In the genomic region with DNA sequence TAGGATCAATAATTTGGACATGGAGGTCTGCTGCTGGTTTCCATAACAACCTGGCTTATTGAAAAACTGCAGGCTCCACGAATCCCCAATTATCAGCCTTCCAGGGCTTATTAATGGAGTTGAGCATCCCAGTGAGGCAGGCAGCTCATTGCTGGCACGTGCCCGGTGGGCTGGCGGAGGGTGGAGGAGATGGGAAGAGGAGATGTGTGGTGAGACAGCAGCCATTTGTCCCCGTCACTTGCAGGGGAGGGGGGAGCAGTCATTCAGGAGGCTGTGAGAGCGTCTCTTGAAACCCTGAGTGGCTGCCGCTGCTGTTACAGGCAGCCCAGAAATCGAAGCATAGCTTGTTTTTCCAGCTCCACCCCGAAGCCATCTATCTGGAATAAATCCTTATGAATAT, we compare ENCODE assay signal across 20 cellular contexts.
A peak's percentile ranks its signal among the peaks of the same experiment; 100 is the strongest.
DNase-seq lines count a peak whose midpoint lies in the region; ATAC-seq and TF ChIP-seq lines count a peak whose summit lies in the region.
"Had no signal": no experiment of that assay in that cellular context is flagged by ENCODE, and none has a peak within 500 bp of the region (broad histone marks: within the 10 kb centered on the region; RNA-seq: fewer than 3 reads in every experiment).

No MANE protein-coding gene starts in this region.

- ATAC-seq in GM18867 (IDR thresholded peaks at IDR 0.05; ENCODE audit: unreplicated experiment): no peak
- ATAC-seq: body of pancreas, mucosa of descending colon had no signal

- no peak for TF ChIP-seq CTCF in OCI-LY7 (conservative IDR thresholded peaks at IDR 0.05; ENCODE audit: low read length)

- no TSS peak for BruUV-seq in OCI-LY7 (replicated peaks; lab: Mats Ljungman, UMichigan)

- H3K4me1 ChIP-seq in OCI-LY7 (ENCODE audit: insufficient read depth, low read length, poor library complexity, severe bottlenecking): no peaks in the 10 kb centered on the region
- H3K4me1 ChIP-seq: body of pancreas, left lung, sigmoid colon had no signal

- intact Hi-C loops in OCI-LY7 (cut with micrococcal nuclease; ENCODE audit: unreplicated experiment): loop anchor here (1.0 to 5.0 kb wide), 4 partner anchors 88 to 652 kb away; no protein-coding TSS in a partner anchor

- H3K9me2 ChIP-seq in OCI-LY7 (ENCODE audit: insufficient read depth, low read length): no peaks in the 10 kb centered on the region

- DNase-seq in DMS153 (lab: John Stamatoyannopoulos, UW) (peak; percentile 38), NCI-H2107 treated with DMSO at 0.1 percent for 48 hours (lab: John Stamatoyannopoulos, UW; ENCODE audit: unreplicated experiment) (peak; percentile 60), left kidney (ENCODE audit: low read depth, low spot score) (peak; percentile 59), OCI-LY7 (ENCODE audit: low spot score) (no peak), cortex of kidney (lab: John Stamatoyannopoulos, UW) (no peak), MV-4-11 (lab: John Stamatoyannopoulos, UW) (no peak)
- DNase-seq: activated CD4-positive, alpha-beta T cell treated with anti-CD3 and anti-CD28 coated beads, Interleukin-2, amount 50 U/mL, for 48 hours; activated naive CD4-positive, alpha-beta T cell treated with anti-CD3 and anti-CD28 coated beads, Interleukin-2, amount 50 U/mL, for 16 hours; body of pancreas; CD4-positive, CD25-positive, alpha-beta regulatory T cell; DMS79; mucosa of descending colon; SIG-M5; sigmoid colon; T-helper 17 cell; trophoblast cell; WERI-Rb-1 had no signal

- H3K9me3 ChIP-seq in OCI-LY7 (ENCODE audit: low read length): no peaks in the 10 kb centered on the region
- H3K9me3 ChIP-seq: body of pancreas, left lung, mucosa of descending colon, sigmoid colon had no signal

- H2AFZ ChIP-seq in OCI-LY7 (ENCODE audit: low read length): no peak overlapping the region

- H4K20me1 ChIP-seq in OCI-LY7 (ENCODE audit: insufficient read depth, low read length): no peaks in the 10 kb centered on the region

- no peaks in the 10 kb centered on the region for H3K79me2 ChIP-seq in OCI-LY7 (ENCODE audit: insufficient read depth, low read depth, low read length)

- no peaks in the 10 kb centered on the region for H3K36me3 ChIP-seq in OCI-LY7 (ENCODE audit: insufficient read depth, low read length)
- H3K36me3 ChIP-seq: left lung, sigmoid colon, WERI-Rb-1 had no signal

- H3K4me3 ChIP-seq in OCI-LY7 (ENCODE audit: low read depth, low read length, poor library complexity, severe bottlenecking): no peak overlapping the region
- H3K4me3 ChIP-seq: body of pancreas, left lung, mucosa of descending colon, sigmoid colon had no signal

- H3K27ac ChIP-seq in angular gyrus (ENCODE audit: low read depth, low read length) (peak overlapping the region; percentile 53), OCI-LY7 (ENCODE audit: low read depth, low read length, poor library complexity, severe bottlenecking) (no peak overlapping the region)
- H3K27ac ChIP-seq: body of pancreas, left lung, sigmoid colon, WERI-Rb-1 had no signal

- POLR2A ChIA-PET in OCI-LY7 (lab: Charles Lee): interaction anchor here (0.7 kb wide), 1 partner anchor 23 kb away, joined by 4 read pairs; no protein-coding TSS in a partner anchor

- H3K4me2 ChIP-seq in OCI-LY7 (ENCODE audit: low read length): no peak overlapping the region

- CTCF ChIA-PET in OCI-LY7 (lab: Charles Lee; ENCODE audit: unreplicated experiment): interaction anchor here (0.8 kb wide), 1 partner anchor 9 kb away, joined by 3 read pairs; no protein-coding TSS in a partner anchor

Comparison
In these comparisons a context has a peak if more than half of its experiments do, and no peak if none do; other contexts are left out.
1. DNase-seq: peak in DMS153 (single experiment), NCI-H2107 treated with DMSO at 0.1 percent for 48 hours (single experiment) and left kidney (single experiment); none in OCI-LY7 (single experiment), cortex of kidney (single experiment) and MV-4-11 (single experiment).